In genomic region chr17:81833160-81833920, GRCh38 we compare ENCODE assay signal across 8 cellular contexts. TPM values are rescaled to one million over a fixed set of nuclear protein-coding genes. Genes with fewer than 3 reads are reported as not detected.
DNase-seq lines count a peak whose midpoint lies in the region; ATAC-seq and TF ChIP-seq lines count a peak whose summit lies in the region.

A gene with protein sequence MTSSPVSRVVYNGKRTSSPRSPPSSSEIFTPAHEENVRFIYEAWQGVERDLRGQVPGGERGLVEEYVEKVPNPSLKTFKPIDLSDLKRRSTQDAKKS (minus strand): TSS chr17:81833291. CDS start chr17:81824506, 8,785 bp downstream.

- H3K27me3 ChIP-seq in ACC112 (ENCODE audit: insufficient read depth, low read length): no peaks in the 10 kb centered on the region
- H3K27me3 ChIP-seq in spleen (replicated peaks in 1 of 7): no peaks in the 10 kb centered on the region

- H3K4me3 ChIP-seq in ACC112 (ENCODE audit: low read depth, low read length) (peak within 1 kb of the TSS; percentile 98), spleen (peak within 1 kb of the TSS; percentile 74 to 93 (median 84))

- peaks cover 11% of the 10 kb centered on the region for H3K4me1 ChIP-seq in ACC112 (ENCODE audit: control insufficient read depth, insufficient read depth, low read length, unreplicated experiment)
- peaks cover 17 to 75% (median 43%) of the 10 kb centered on the region in 6 donors for H3K4me1 ChIP-seq in spleen

- WGBS in spleen, 5 donors: 0 to 5% (median 4%) methylated on average over 26 to 76 of the region's 76 CpGs

- no peaks in the 10 kb centered on the region for H3K9me3 ChIP-seq in spleen

- H2AFZ ChIP-seq in ACC112 (ENCODE audit: low read length, unreplicated experiment): peak within 1 kb of the TSS; percentile 70

- DNase-seq in NCI-H345 treated with DMSO at 0.1 percent for 48 hours (lab: John Stamatoyannopoulos, UW; ENCODE audit: unreplicated experiment) (peak; percentile 92), caudate nucleus (lab: John Stamatoyannopoulos, UW) (peak in 60 of 61 donors; percentile 17 to 95 (median 82)), inferior parietal cortex (ENCODE audit: extremely low spot score) (peak; percentile 91), spleen (peak; percentile 98)
- peak; percentile 89 to 92 (median 90) for DNase-seq in activated CD4-positive, CD25-positive, alpha-beta regulatory T cell (lab: John Stamatoyannopoulos, UW)

- peak within 1 kb of the TSS; percentile 91 for H3K27ac ChIP-seq in ACC112 (ENCODE audit: low read depth, low read length)
- H3K27ac ChIP-seq in caudate nucleus (ENCODE audit: low read depth, low read length): peak within 1 kb of the TSS; percentile 83
- peak within 1 kb of the TSS; percentile 72 to 96 (median 93) for H3K27ac ChIP-seq in spleen

- ATAC-seq in GM18909 (IDR thresholded peaks at IDR 0.05; ENCODE audit: poor library complexity, unreplicated experiment) (peak; percentile 81), HG03175 (IDR thresholded peaks at IDR 0.05; ENCODE audit: unreplicated experiment) (peak; percentile 76)

- TF ChIP-seq CTCF in spleen (IDR thresholded peaks at IDR 0.05 in 8 of 11, conservative IDR thresholded peaks at IDR 0.05 in 3 of 11): no peak

- H3K36me3 ChIP-seq in ACC112 (ENCODE audit: insufficient read depth, low read length) (no peaks in the 10 kb centered on the region), spleen (peaks cover 0 to 8% (median 0%) of the 10 kb centered on the region in 6 donors)

- peaks cover 8% of the 10 kb centered on the region for H3K79me2 ChIP-seq in ACC112 (ENCODE audit: control insufficient read depth, insufficient read depth, low read length, unreplicated experiment)

- TF ChIP-seq POLR2A in spleen (IDR thresholded peaks at IDR 0.05): peak in 1 of 3 donors; percentile 73

- intact Hi-C loops in spleen (cut with DNase I; ENCODE audit: low total_unique reads): no loop called here

RNA-seq across cellular contexts. Expression of the gene that starts here (rescaled TPM):
- total RNA-seq in spleen: 10 to 100 TPM; 47.5 to 71.3 (median 52.6) TPM
- polyA plus RNA-seq in spleen: 100 to 1,000 TPM in 2 of 3 donors, 10 to 100 TPM in 1; 75.9 to 182 (median 111) TPM

Comparison
In these comparisons a context has a peak if more than half of its experiments do, and no peak if none do; other contexts are left out.
1. Peak in every context shown above with its lines: DNase-seq, ATAC-seq, H3K4me3 ChIP-seq and H3K27ac ChIP-seq.